In the genomic region with DNA sequence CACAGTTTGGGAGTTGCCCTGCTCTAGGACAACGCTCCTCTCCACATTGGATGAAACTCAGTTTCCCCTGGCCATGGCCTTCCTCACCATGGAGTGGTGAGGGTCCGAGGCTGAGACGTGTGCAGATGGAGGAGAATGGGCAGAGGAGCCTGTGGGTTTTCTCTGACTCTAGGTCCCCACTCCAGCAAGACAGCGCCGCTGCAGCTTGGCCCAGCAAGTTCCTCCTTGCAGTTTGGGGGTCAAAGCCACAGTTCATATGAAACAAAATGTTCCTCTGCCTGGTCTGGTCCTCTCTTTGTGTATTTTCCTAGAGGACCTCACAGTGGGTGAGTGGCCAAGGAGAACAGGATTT, we compare ENCODE assay signal across 21 cellular contexts. TPM values are rescaled to one million over a fixed set of nuclear protein-coding genes. Genes with fewer than 3 reads are reported as not detected.
DNase-seq lines count a peak whose midpoint lies in the region; ATAC-seq, FAIRE-seq and TF ChIP-seq lines count a peak whose summit lies in the region.
"Had no signal": no experiment of that assay in that cellular context is flagged by ENCODE, and none has a peak within 500 bp of the region (broad histone marks: within the 10 kb centered on the region; RNA-seq: fewer than 3 reads in every experiment).

No MANE protein-coding gene starts in this region.

- peaks cover 12 to 18% of the 10 kb centered on the region in 2 experiments for H4K20me1 ChIP-seq in H1 (replicated peaks in 1 of 2; ENCODE audit: control insufficient read depth in 1 of 2, insufficient read depth in 2 of 2, low read length in 2 of 2)

- no peak overlapping the region for H2BK12ac ChIP-seq in H1 (ENCODE audit: low read depth, low read length)

- H3K18ac ChIP-seq in H1 (ENCODE audit: extremely low read depth, low read length), result no peak overlapping the region

- H3K4me2 ChIP-seq in H1 (ENCODE audit: insufficient read depth in 1 of 2, low read depth in 2 of 2, low read length in 2 of 2), result no peak overlapping the region

- FAIRE-seq in H1 (lab: Jason Lieb, UNC) (no peak), GM12891 (lab: Jason Lieb, UNC) (no peak)

- no peak overlapping the region for H3K4me3 ChIP-seq in H1 (ENCODE audit: extremely low read depth in 1 of 4, insufficient read depth in 2 of 4, low read depth in 3 of 4, low read length in 4 of 4)
- no peak overlapping the region for H3K4me3 ChIP-seq in vagina
- H3K4me3 ChIP-seq in breast epithelium, result no peak overlapping the region
- H3K4me3 ChIP-seq: esophagus muscularis mucosa, lung, suprapubic skin had no signal

- intact Hi-C loops in vagina (cut with DNase I) (no loop called here), breast epithelium (cut with DNase I; ENCODE audit: low total_unique reads) (no loop called here)

- H3K27me3 ChIP-seq in H1 (replicated peaks in 1 of 4; ENCODE audit: control insufficient read depth in 3 of 4, extremely low read depth in 1 of 4, insufficient read depth in 3 of 4, low read length in 3 of 4) (no peaks in the 10 kb centered on the region), vagina (no peaks in the 10 kb centered on the region), breast epithelium (no peaks in the 10 kb centered on the region)
- H3K27me3 ChIP-seq: esophagus muscularis mucosa, suprapubic skin had no signal

- 88% methylated on average over 5 of the region's 5 CpGs; no CpG with 5 or more reads in 1 of the 2 experiments for WGBS in H1 (ENCODE audit: extremely low coverage in 1 of 2, insufficient coverage in 1 of 2, insufficient read length in 1 of 2, insufficient replicate concordance in 2 of 2, low coverage in 1 of 2, low lambda C conversion rate in 2 of 2, missing lambda C conversion rate in 1 of 2), 2 experiments

- H3K4me3 Mint-ChIP-seq in T-helper 17 cell, result peak overlapping the region; percentile 98
- H3K4me3 Mint-ChIP-seq: nephron progenitor cell had no signal

- H2AFZ ChIP-seq in H1 (ENCODE audit: low read length), result no peak overlapping the region

- H2BK20ac ChIP-seq in H1 (ENCODE audit: low read length), result no peak overlapping the region

- H3K9ac ChIP-seq in H1 (replicated peaks in 1 of 4; ENCODE audit: extremely low read depth in 1 of 4, low read depth in 3 of 4, low read length in 3 of 4), result no peak overlapping the region; a peak in 1 of 7 replicates

- H3K23me2 ChIP-seq in H1 (ENCODE audit: low read depth, low read length), result peaks cover 3% of the 10 kb centered on the region; the same call in 1 of the 2 replicates

- H3K27ac ChIP-seq in H1 (ENCODE audit: low read depth, low read length) (no peak overlapping the region), vagina (no peak overlapping the region), breast epithelium (no peak overlapping the region)
- H3K27ac ChIP-seq: brain microvascular endothelial cell, esophagus muscularis mucosa, suprapubic skin had no signal

- H2AK5ac ChIP-seq in H1 (ENCODE audit: low read depth, low read length), result no peak overlapping the region

- TF ChIP-seq POLR2A in H1 (IDR thresholded peaks at IDR 0.05; ENCODE audit: control extremely low read depth in 1 of 2, low read depth in 2 of 2, low read length in 2 of 2) (no peak; a peak in 1 of 3 replicates), GM12891 (IDR thresholded peaks at IDR 0.05; ENCODE audit: low read depth, low read length) (no peak), vagina (IDR thresholded peaks at IDR 0.05) (no peak), breast epithelium (IDR thresholded peaks at IDR 0.05) (no peak)

- peak overlapping the region; percentile 100 for H3K27ac Mint-ChIP-seq in T-helper 17 cell
- H3K27ac Mint-ChIP-seq: nephron progenitor cell had no signal

- H3K36me3 ChIP-seq in H1 (ENCODE audit: control insufficient read depth in 2 of 4, insufficient read depth in 4 of 4, low read length in 3 of 4) (peaks cover 0 to 5% (median 0%) of the 10 kb centered on the region in 4 experiments; a peak in 3 of 8 replicates), vagina (no peaks in the 10 kb centered on the region), breast epithelium (no peaks in the 10 kb centered on the region)
- H3K36me3 ChIP-seq: brain microvascular endothelial cell, esophagus muscularis mucosa, suprapubic skin had no signal

- H3K23ac ChIP-seq in H1 (ENCODE audit: insufficient read length), result no peak overlapping the region

- no peak for TF ChIP-seq EP300 in H1 (IDR thresholded peaks at IDR 0.05; ENCODE audit: borderline replicate concordance in 1 of 2, low read depth in 2 of 2, low read length in 2 of 2)

- H3K14ac ChIP-seq in H1 (ENCODE audit: insufficient read length), result no peak overlapping the region

- no peak for ATAC-seq in T-helper 17 cell

- H3K27me3 Mint-ChIP-seq in T-helper 17 cell, result no peaks in the 10 kb centered on the region

- H3K4me1 ChIP-seq in H1 (replicated peaks in 1 of 4; ENCODE audit: control insufficient read depth in 3 of 4, insufficient read depth in 4 of 4, low read length in 3 of 4) (peaks cover 0 to 4% (median 2%) of the 10 kb centered on the region in 4 experiments; a peak in 4 of 7 replicates), vagina (no peaks in the 10 kb centered on the region), breast epithelium (no peaks in the 10 kb centered on the region)
- H3K4me1 ChIP-seq: esophagus muscularis mucosa, suprapubic skin had no signal

- no peak overlapping the region for H4K5ac ChIP-seq in H1 (ENCODE audit: insufficient read length, low read depth, low read length)

- H2BK15ac ChIP-seq in H1 (ENCODE audit: low read length), result no peak overlapping the region

- H3K9me3 ChIP-seq in T-helper 17 cell (ENCODE audit: control insufficient read depth, low read length, poor library complexity, severe bottlenecking) (no peaks in the 10 kb centered on the region), H1 (ENCODE audit: insufficient read depth in 2 of 2, low read depth in 1 of 2, low read length in 1 of 2) (peaks cover 6 to 7% of the 10 kb centered on the region in 2 experiments; a peak in 2 of 4 replicates), vagina (no peaks in the 10 kb centered on the region), breast epithelium (no peaks in the 10 kb centered on the region)
- H3K9me3 ChIP-seq: esophagus muscularis mucosa, suprapubic skin had no signal

- POLR2A ChIA-PET in H1 (lab: Charles Lee; ENCODE audit: partially characterized antibody), result interaction anchor here (0.6 to 4.0 kb wide), 13 partner anchors 9 to 61 kb away, joined by 3 to 25 read pairs (median 6); partner anchors contain the start of genes KIF22 and ZG16

- CTCF ChIA-PET in H1 (lab: Charles Lee; ENCODE audit: partially characterized antibody), result interaction anchor here (1.2 to 1.7 kb wide), 4 partner anchors 22 to 52 kb away, joined by 3 to 5 read pairs (median 3); no protein-coding TSS in a partner anchor

- TF ChIP-seq CTCF in H1 (IDR thresholded peaks at IDR 0.05; ENCODE audit: control extremely low read depth in 1 of 3, insufficient read depth in 1 of 3, low read depth in 1 of 3, low read length in 3 of 3) (no peak), vagina (IDR thresholded peaks at IDR 0.05) (no peak), breast epithelium (IDR thresholded peaks at IDR 0.05) (no peak)

- H3K4me1 Mint-ChIP-seq in T-helper 17 cell, result peaks cover 67% of the 10 kb centered on the region

- H3K36me3 Mint-ChIP-seq in T-helper 17 cell (ENCODE audit: low read depth), result peaks cover 16% of the 10 kb centered on the region

- no peak for TF ChIP-seq RAD21 in H1 (IDR thresholded peaks at IDR 0.05 in 1 of 2, conservative IDR thresholded peaks at IDR 0.05 in 1 of 2; ENCODE audit: low read depth in 2 of 2, low read length in 2 of 2)

- no peak overlapping the region for H4K91ac ChIP-seq in H1 (replicated peaks; ENCODE audit: insufficient read length, low read length)

- H4K8ac ChIP-seq in H1 (ENCODE audit: extremely low read depth, insufficient read depth, low read length), result no peak overlapping the region

- DNase-seq in stimulated activated CD4-positive, alpha-beta T cell treated with anti-CD3 and anti-CD28 coated beads, Interleukin-15, amount 100 ng/mL, for 24 hours, result peak; percentile 6
- DNase-seq in stimulated activated CD4-positive, alpha-beta T cell treated with anti-CD3 and anti-CD28 coated beads, Interleukin-4, amount 100 ng/mL, for 4 hours, result no peak
- DNase-seq in T-helper 17 cell, result no peak
- no peak for DNase-seq in H1 (ENCODE audit: low read depth in 1 of 2, low spot score in 2 of 2)
- no peak for DNase-seq in GM12891 (ENCODE audit: insufficient read length, low spot score)
- no peak for DNase-seq in vagina (ENCODE audit: extremely low spot score in 2 of 2)
- no peak for DNase-seq in activated gamma-delta T cell (lab: John Stamatoyannopoulos, UW)
- no peak for DNase-seq in breast epithelium (ENCODE audit: low spot score in 2 of 2)
- DNase-seq: brain microvascular endothelial cell, DMS153, glutamatergic neuron, MM.1S, NCI-H2029 treated with DMSO at 0.1 percent for 48 hours, NCI-H510A, nephron progenitor cell, SHP77 treated with DMSO at 0.1 percent for 48 hours had no signal

- H3K79me2 ChIP-seq in H1 (ENCODE audit: control insufficient read depth in 1 of 2, insufficient read depth in 2 of 2, low read length in 2 of 2), result no peaks in the 10 kb centered on the region

- H3K56ac ChIP-seq in H1 (replicated peaks; ENCODE audit: insufficient read length, low read depth, low read length), result no peak overlapping the region

- no peak overlapping the region for H3K4ac ChIP-seq in H1 (replicated peaks; ENCODE audit: insufficient read length, low read depth, low read length)

- H2BK120ac ChIP-seq in H1 (replicated peaks; ENCODE audit: low read depth, low read length), result no peak overlapping the region

- no peak overlapping the region for H2BK5ac ChIP-seq in H1 (ENCODE audit: low read depth, low read length)

- H3K79me1 ChIP-seq in H1 (ENCODE audit: low read depth, low read length), result 0 out of 2 replicates have a peak, but pooled peaks cover 2% of the 10 kb centered on the region

RNA-seq across cellular contexts. Expression of gene C16orf54, which starts 2.3 kb away (rescaled TPM):
- total RNA-seq in T-helper 17 cell (100 to 1,000 TPM; 172 to 259 TPM), vagina (3.2 TPM), breast epithelium (1 to 10 TPM in 2 of 3 donors, under 1 TPM in 1; 0.66 to 2.1 (median 1.8) TPM)
- total RNA-seq in H1 (2021; fragmentation: NEBNext Ultra II Directional; extraction: Animal tissue kit (Norgen Biotek cat#: 25700)), result not detected in 2 replicates
- not detected in 2 replicates for polyA plus RNA-seq in H1 (2011; rRNA removed)
- not detected for polyA plus RNA-seq in H1 (2011; cell fraction: cytosol; rRNA removed)
- polyA plus RNA-seq in H1 (2011; cell fraction: nucleus; rRNA removed), result not detected
- 4.4 to 8.4 TPM (median 5.1 TPM) in 4 replicates for polyA plus RNA-seq in H1 (2012, experiment 1 of 2)
- 2.9 TPM for polyA plus RNA-seq in H1 (2012, experiment 2 of 2)
- not detected for polyA plus RNA-seq in H1 (2013, experiment 1 of 2)
- not detected for polyA plus RNA-seq in H1 (2013, experiment 2 of 2)
- not detected in 2 replicates for polyA minus RNA-seq in H1 (2011; rRNA and poly(A)+ RNA removed)
- polyA minus RNA-seq in H1 (2011; cell fraction: cytosol; rRNA and poly(A)+ RNA removed), result not detected
- polyA minus RNA-seq in H1 (2011; cell fraction: nucleus; rRNA and poly(A)+ RNA removed), result not detected
- polyA plus RNA-seq in GM12891 (2012; ENCODE audit: low read depth, missing spikeins), result 1.1 TPM
- total RNA-seq: dermis microvascular lymphatic vessel endothelial cell, renal cortical epithelial cell had no signal

RNA-seq across cellular contexts. Expression of gene ZG16, which starts 34.6 kb away (rescaled TPM):
- total RNA-seq in T-helper 17 cell (not detected), vagina (not detected), breast epithelium (under 1 TPM in 1 of 3 donors, not detected in 2; 0.33 TPM)
- total RNA-seq in H1 (2021; fragmentation: NEBNext Ultra II Directional; extraction: Animal tissue kit (Norgen Biotek cat#: 25700)), result not detected in 2 replicates
- not detected in 2 replicates for polyA plus RNA-seq in H1 (2011; rRNA removed)
- not detected for polyA plus RNA-seq in H1 (2011; cell fraction: cytosol; rRNA removed)
- not detected for polyA plus RNA-seq in H1 (2011; cell fraction: nucleus; rRNA removed)
- polyA plus RNA-seq in H1 (2012, experiment 1 of 2), result not detected in 4 replicates
- not detected for polyA plus RNA-seq in H1 (2012, experiment 2 of 2)
- polyA plus RNA-seq in H1 (2013, experiment 1 of 2), result not detected
- polyA plus RNA-seq in H1 (2013, experiment 2 of 2), result not detected
- 0.09 TPM in 1 of 2 replicates, not detected in the other for polyA minus RNA-seq in H1 (2011; rRNA and poly(A)+ RNA removed)
- not detected for polyA minus RNA-seq in H1 (2011; cell fraction: cytosol; rRNA and poly(A)+ RNA removed)
- not detected for polyA minus RNA-seq in H1 (2011; cell fraction: nucleus; rRNA and poly(A)+ RNA removed)
- polyA plus RNA-seq in GM12891 (2012; ENCODE audit: low read depth, missing spikeins), result not detected
- total RNA-seq: dermis microvascular lymphatic vessel endothelial cell, renal cortical epithelial cell had no signal

RNA-seq across cellular contexts. Expression of gene KIF22, which starts 47.1 kb away (rescaled TPM):
- total RNA-seq in T-helper 17 cell, result 10 to 100 TPM; 74.3 to 89.0 TPM
- 142 and 145 TPM in 2 replicates for total RNA-seq in H1 (2021; fragmentation: NEBNext Ultra II Directional; extraction: Animal tissue kit (Norgen Biotek cat#: 25700))
- polyA plus RNA-seq in H1 (2011; rRNA removed), result 139 and 161 TPM in 2 replicates
- polyA plus RNA-seq in H1 (2011; cell fraction: cytosol; rRNA removed), result 178 TPM
- 343 TPM for polyA plus RNA-seq in H1 (2011; cell fraction: nucleus; rRNA removed)
- 136 to 146 TPM (median 138 TPM) in 4 replicates for polyA plus RNA-seq in H1 (2012, experiment 1 of 2)
- polyA plus RNA-seq in H1 (2012, experiment 2 of 2), result 121 TPM
- 91.3 TPM for polyA plus RNA-seq in H1 (2013, experiment 1 of 2)
- polyA plus RNA-seq in H1 (2013, experiment 2 of 2), result 83.2 TPM
- polyA minus RNA-seq in H1 (2011; rRNA and poly(A)+ RNA removed), result 234 and 269 TPM in 2 replicates
- 97.8 TPM for polyA minus RNA-seq in H1 (2011; cell fraction: cytosol; rRNA and poly(A)+ RNA removed)
- polyA minus RNA-seq in H1 (2011; cell fraction: nucleus; rRNA and poly(A)+ RNA removed), result 174 TPM
- 52.3 TPM for polyA plus RNA-seq in GM12891 (2012; ENCODE audit: low read depth, missing spikeins)
- 18.9 TPM for total RNA-seq in vagina
- 10 to 100 TPM; 16.3 to 50.2 (median 22.3) TPM for total RNA-seq in breast epithelium

Comparison
In these comparisons a context has a peak if more than half of its experiments do, and no peak if none do; other contexts are left out.
1. RNA of gene C16orf54, which starts 2.3 kb away (total RNA-seq): 172 to 259 TPM in T-helper 17 cell; 3.2 TPM in vagina (single experiment), 0.66 to 2.1 TPM in breast epithelium and not detected in H1; every median in the first group is over 10 times any median in the second.